17 cellular contexts compared by ENCODE assay signal in genomic region chr22:26139320-26139719, GRCh38. TPM values are rescaled to one million over a fixed set of nuclear protein-coding genes. Genes with fewer than 3 reads are reported as not detected.
DNase-seq lines count a peak whose midpoint lies in the region; ATAC-seq and TF ChIP-seq lines count a peak whose summit lies in the region.
"Had no signal": no experiment of that assay in that cellular context is flagged by ENCODE, and none has a peak within 500 bp of the region (broad histone marks: within the 10 kb centered on the region; RNA-seq: fewer than 3 reads in every experiment).

No MANE protein-coding gene starts in this region.

- intact Hi-C loops in prostate gland (cut with DNase I): no loop called here
- intact Hi-C loops in PC-9 (cut with micrococcal nuclease; ENCODE audit: unreplicated experiment): no loop called here

- no peaks in the 10 kb centered on the region for H3K79me2 ChIP-seq in PC-9 (ENCODE audit: low read depth)

- WGBS in prostate gland: 30% methylated on average over 4 of the region's 4 CpGs

- no peaks in the 10 kb centered on the region for H3K9me2 ChIP-seq in PC-9 (ENCODE audit: insufficient read depth)

- no peak overlapping the region for H3K4me2 ChIP-seq in PC-9

- ATAC-seq in GM18498 (IDR thresholded peaks at IDR 0.05; ENCODE audit: unreplicated experiment): no peak
- ATAC-seq in GM21619 (IDR thresholded peaks at IDR 0.05; ENCODE audit: unreplicated experiment): no peak
- ATAC-seq: activated CD4-positive, alpha-beta T cell treated with anti-CD3 and anti-CD28 coated beads for 36 hours had no signal

- no peak for TF ChIP-seq POLR2A in prostate gland (IDR thresholded peaks at IDR 0.05)

- no peaks in the 10 kb centered on the region for H3F3A ChIP-seq in PC-9 (ENCODE audit: insufficient read depth, low read depth)

- no peaks in the 10 kb centered on the region for H3K36me3 ChIP-seq in prostate gland
- H3K36me3 ChIP-seq in PC-9 (ENCODE audit: low read depth): no peaks in the 10 kb centered on the region
- H3K36me3 ChIP-seq: tibial nerve had no signal

- no peak overlapping the region for H3K27ac ChIP-seq in prostate gland
- no peak overlapping the region for H3K27ac ChIP-seq in PC-9
- H3K27ac ChIP-seq: tibial nerve had no signal

- POLR2A ChIA-PET in PC-9 (lab: Charles Lee; ENCODE audit: unreplicated experiment): no interaction called here

- BruUV-seq in PC-9 (replicated peaks; lab: Mats Ljungman, UMichigan): no TSS peak

- H3K4me1 ChIP-seq in prostate gland (replicated peaks): no peaks in the 10 kb centered on the region
- no peaks in the 10 kb centered on the region for H3K4me1 ChIP-seq in PC-9 (replicated peaks; ENCODE audit: insufficient read depth)
- H3K4me1 ChIP-seq: tibial nerve had no signal

- no peak for TF ChIP-seq CTCF in prostate gland (IDR thresholded peaks at IDR 0.05)
- no peak for TF ChIP-seq CTCF in PC-9 (conservative IDR thresholded peaks at IDR 0.05)

- CTCF ChIA-PET in PC-9 (lab: Charles Lee): no interaction called here

- H2AFZ ChIP-seq in PC-9: no peak overlapping the region

- H3K9me3 ChIP-seq in prostate gland: no peaks in the 10 kb centered on the region
- no peaks in the 10 kb centered on the region for H3K9me3 ChIP-seq in PC-9 (ENCODE audit: insufficient read depth, low read depth)
- H3K9me3 ChIP-seq: tibial nerve had no signal

- no peaks in the 10 kb centered on the region for H3K27me3 ChIP-seq in prostate gland (replicated peaks; ENCODE audit: insufficient read depth)
- peaks cover 30% of the 10 kb centered on the region for H3K27me3 ChIP-seq in PC-9 (ENCODE audit: insufficient read depth, low read depth)

- peak; percentile 2 for DNase-seq in H4 (ENCODE audit: low spot score)
- DNase-seq in NCI-H2081 (lab: John Stamatoyannopoulos, UW): peak; percentile 51 to 83
- DNase-seq in cerebellar cortex (ENCODE audit: low spot score): peak; percentile 51
- DNase-seq in prostate gland (ENCODE audit: low spot score): peak; percentile 44
- DNase-seq in PC-9: no peak
- DNase-seq: activated CD4-positive, alpha-beta T cell treated with anti-CD3 and anti-CD28 coated beads for 36 hours; activated naive CD8-positive, alpha-beta T cell treated with anti-CD3 and anti-CD28 coated beads for 36 hours; activated T-cell treated with anti-CD3 and anti-CD28 coated beads, Interleukin-2, amount 50 U/mL, for 24 hours; CD4-positive, CD25-positive, alpha-beta regulatory T cell; GF-D8; NCI-H2227 treated with DMSO at 0.1 percent for 48 hours had no signal

- H3K4me3 ChIP-seq in prostate gland (no peak overlapping the region), PC-9 (no peak overlapping the region)
- H3K4me3 ChIP-seq: tibial nerve had no signal

- no peaks in the 10 kb centered on the region for H4K20me1 ChIP-seq in PC-9 (ENCODE audit: insufficient read depth)

RNA-seq across cellular contexts. Expression of gene SEZ6L, which starts 29.9 kb away (rescaled TPM):
- 0.02 TPM in 1 of 2 replicates, not detected in the other for total RNA-seq in H4 (2014; rRNA removed; shearing (Covaris generic))
- total RNA-seq in prostate gland (under 1 TPM; 0.45 to 0.64 TPM), PC-9 (2021) (not detected in 2 replicates)
- total RNA-seq: activated CD4-positive, alpha-beta T cell treated with anti-CD3 and anti-CD28 coated beads for 36 hours; activated naive CD8-positive, alpha-beta T cell treated with anti-CD3 and anti-CD28 coated beads for 36 hours; CD4-positive, CD25-positive, alpha-beta regulatory T cell; endothelial cell of umbilical vein; glomerular endothelial cell; T-helper 2 cell treated with Interferon-gamma antibody and Interleukin-4, amounts not matched to agents 100 ng/mL and 5 ng/mL, for 36 hours had no signal

Comparison
In these comparisons a context has a peak if more than half of its experiments do, and no peak if none do; other contexts are left out.
1. DNase-seq: peak in H4 (single experiment), NCI-H2081 (2 of 2), cerebellar cortex (single experiment) and prostate gland (single experiment); none in PC-9 (0 of 2).